In genomic region chr5:159403906-159404641, GRCh38 we compare ENCODE assay signal across 19 cellular contexts.
DNase-seq lines count a peak whose midpoint lies in the region; ATAC-seq, FAIRE-seq and TF ChIP-seq lines count a peak whose summit lies in the region.
"Had no signal": no experiment of that assay in that cellular context is flagged by ENCODE, and none has a peak within 500 bp of the region (broad histone marks: within the 10 kb centered on the region; RNA-seq: fewer than 3 reads in every experiment).

No MANE protein-coding gene starts in this region.

- no peaks in the 10 kb centered on the region for H3K9me3 ChIP-seq in pancreas
- no peaks in the 10 kb centered on the region for H3K9me3 ChIP-seq in adrenal gland (replicated peaks in 1 of 3)
- H3K9me3 ChIP-seq: SJCRH30 had no signal

- H3K27me3 ChIP-seq in pancreas (no peaks in the 10 kb centered on the region), adrenal gland (peaks cover 3% of the 10 kb centered on the region)
- H3K27me3 ChIP-seq: SJCRH30 had no signal

- TF ChIP-seq CTCF in pancreas (IDR thresholded peaks at IDR 0.05) = no peak
- TF ChIP-seq CTCF in adrenal gland (IDR thresholded peaks at IDR 0.05) = no peak

- peak; percentile 66 for DNase-seq in DMS153 (lab: John Stamatoyannopoulos, UW)
- DNase-seq in NCI-H1105 treated with DMSO at 0.1 percent for 48 hours (lab: John Stamatoyannopoulos, UW) = peak; percentile 37
- peak in 1 of 6 donors; percentile 9 for DNase-seq in pancreas
- DNase-seq in Kasumi-1 (lab: John Stamatoyannopoulos, UW) = no peak
- DNase-seq in stimulated activated CD4-positive, alpha-beta T cell treated with anti-CD3 and anti-CD28 coated beads, Interleukin-1b, Interleukin-23, amount 100 ng/mL, for 48 hours = no peak
- DNase-seq in adrenal gland = no peak
- DNase-seq: activated CD4-positive, alpha-beta T cell treated with anti-CD3 and anti-CD28 coated beads for 4 hours; activated effector memory CD4-positive, alpha-beta T cell treated with anti-CD3 and anti-CD28 coated beads, Interleukin-2, amount 50 U/mL, for 16 hours; anterior cingulate cortex; DND-41; NCI-H2029 treated with DMSO at 0.1 percent for 48 hours; small intestine had no signal

- H3K4me1 ChIP-seq in pancreas (no peaks in the 10 kb centered on the region), adrenal gland (replicated peaks in 1 of 2) (no peaks in the 10 kb centered on the region)
- H3K4me1 ChIP-seq: parathyroid adenoma, SJCRH30 had no signal

- H3K27ac ChIP-seq in pancreas (peak overlapping the region in 1 of 4 donors; percentile 52), adrenal gland (no peak overlapping the region)
- H3K27ac ChIP-seq: KMS-11, parathyroid adenoma, SJCRH30 had no signal

- H3K36me3 ChIP-seq in pancreas = no peaks in the 10 kb centered on the region
- H3K36me3 ChIP-seq in adrenal gland (replicated peaks in 1 of 2) = no peaks in the 10 kb centered on the region
- H3K36me3 ChIP-seq: SJCRH30 had no signal

- intact Hi-C loops in pancreas (cut with DNase I) (no loop called here), adrenal gland (cut with DNase I) (no loop called here)

- peak; percentile 47; the same call in 2 of the 3 replicates for ATAC-seq in SK-N-SH treated with all-trans-retinoic acid at 6 μM for 48 hours
- peak; percentile 47 to 80 (median 64) for ATAC-seq in pancreas
- ATAC-seq in GM18519 (IDR thresholded peaks at IDR 0.05; ENCODE audit: low FRiP score, unreplicated experiment) = no peak
- ATAC-seq: GM23338 had no signal

- no peak for FAIRE-seq in pancreas (lab: Jason Lieb, UNC)
- FAIRE-seq: colon, small intestine had no signal

- 28 to 29% methylated on average over 6 of the region's 6 CpGs for WGBS in pancreas, 2 donors
- WGBS in adrenal gland, 4 donors = 59 to 67% (median 62%) methylated on average over 6 of the region's 6 CpGs

- TF ChIP-seq POLR2A in adrenal gland (IDR thresholded peaks at IDR 0.05) = no peak

- H3K4me3 ChIP-seq in pancreas = no peak overlapping the region
- H3K4me3 ChIP-seq in adrenal gland = no peak overlapping the region
- H3K4me3 ChIP-seq: GM23338, SJCRH30 had no signal

TF ChIP-seq in SK-N-SH treated with all-trans-retinoic acid at 6 μM for 48 hours, 23 proteins besides CTCF, POLR2A, EP300 and RAD21:
- TF ChIP-seq TOX (CRISPR knock-in tag; IDR thresholded peaks at IDR 0.05; ENCODE audit: borderline replicate concordance) (no peak), ZFP30 (CRISPR knock-in tag; IDR thresholded peaks at IDR 0.05) (no peak), ZNF70 (CRISPR knock-in tag; IDR thresholded peaks at IDR 0.05) (no peak), GLIS3 (CRISPR knock-in tag; IDR thresholded peaks at IDR 0.05) (no peak), BACH2 (CRISPR knock-in tag; IDR thresholded peaks at IDR 0.05; ENCODE audit: borderline replicate concordance) (no peak), PPARA (CRISPR knock-in tag; IDR thresholded peaks at IDR 0.05; ENCODE audit: borderline replicate concordance) (no peak), POU6F1 (CRISPR knock-in tag; IDR thresholded peaks at IDR 0.05; ENCODE audit: borderline replicate concordance, low read depth) (no peak), CREB5 (CRISPR knock-in tag; IDR thresholded peaks at IDR 0.05; ENCODE audit: low read depth) (no peak), ARNTL (CRISPR knock-in tag; IDR thresholded peaks at IDR 0.05; ENCODE audit: borderline replicate concordance, low read depth) (no peak), RARB (CRISPR knock-in tag; IDR thresholded peaks at IDR 0.05) (no peak), ZNF565 (CRISPR knock-in tag; conservative IDR thresholded peaks at IDR 0.05; ENCODE audit: low read depth) (no peak), OSR1 (CRISPR knock-in tag; IDR thresholded peaks at IDR 0.05) (no peak), CSDC2 (CRISPR knock-in tag; IDR thresholded peaks at IDR 0.05) (no peak), ZNF8 (CRISPR knock-in tag; IDR thresholded peaks at IDR 0.05) (no peak), CSRNP3 (CRISPR knock-in tag; IDR thresholded peaks at IDR 0.05) (no peak), ESRRG (CRISPR knock-in tag; IDR thresholded peaks at IDR 0.05) (no peak), SNAI2 (CRISPR knock-in tag; IDR thresholded peaks at IDR 0.05) (no peak)

Comparison
In these comparisons a context has a peak if more than half of its experiments do, and no peak if none do; other contexts are left out.
1. DNase-seq: peak in DMS153 (single experiment) and NCI-H1105 treated with DMSO at 0.1 percent for 48 hours (single experiment); none in Kasumi-1 (0 of 2), stimulated activated CD4-positive, alpha-beta T cell treated with anti-CD3 and anti-CD28 coated beads, Interleukin-1b, Interleukin-23, amount 100 ng/mL, for 48 hours (single experiment) and adrenal gland (0 of 7).